8 cellular contexts compared by ENCODE assay signal in the genomic region with DNA sequence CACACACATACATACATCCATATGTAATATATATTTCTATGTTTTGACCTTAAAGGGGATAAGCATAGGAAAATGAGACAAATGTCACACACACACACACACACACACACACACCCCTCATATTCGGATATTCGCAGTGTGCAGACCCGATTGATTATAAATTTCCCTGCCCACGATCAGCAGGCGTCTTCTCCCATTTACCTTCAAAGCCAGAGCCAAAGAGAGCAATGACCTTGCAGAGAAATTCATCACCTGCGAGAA. TPM values are rescaled to one million over a fixed set of nuclear protein-coding genes. Genes with fewer than 3 reads are reported as not detected.
DNase-seq lines count a peak whose midpoint lies in the region; ATAC-seq, FAIRE-seq and TF ChIP-seq lines count a peak whose summit lies in the region.

No MANE protein-coding gene starts in this region.

- H4K20me1 ChIP-seq in keratinocyte (ENCODE audit: control insufficient read depth, extremely low read depth, insufficient read depth, low read length), result no peaks in the 10 kb centered on the region

- no peaks in the 10 kb centered on the region for H3K9me3 ChIP-seq in HUES48 (ENCODE audit: control insufficient read depth, insufficient read depth, low read length)
- no peaks in the 10 kb centered on the region for H3K9me3 ChIP-seq in keratinocyte (ENCODE audit: control insufficient read depth, low read depth, low read length)
- H3K9me3 ChIP-seq in spleen, result no peaks in the 10 kb centered on the region

- TF ChIP-seq CTCF in keratinocyte (optimal IDR thresholded peaks at IDR 0.05 in 1 of 3, IDR thresholded peaks at IDR 0.05 in 1 of 3, conservative IDR thresholded peaks at IDR 0.05 in 1 of 3; ENCODE audit: extremely low read depth in 1 of 3, insufficient read depth in 2 of 3, low read length in 3 of 3) (no peak), spleen (IDR thresholded peaks at IDR 0.05 in 8 of 11, conservative IDR thresholded peaks at IDR 0.05 in 3 of 11) (no peak)

- H3K27ac Mint-ChIP-seq in activated naive CD4-positive, alpha-beta T cell treated with anti-CD3 and anti-CD28 coated beads, Interleukin-2, amount 50 U/mL, for 72 hours, result peak overlapping the region; percentile 76 to 95

- H3K4me1 ChIP-seq in HUES48 (ENCODE audit: control insufficient read depth, insufficient read depth, low read length) (peaks cover 13% of the 10 kb centered on the region), keratinocyte (ENCODE audit: control insufficient read depth, extremely low read depth, insufficient read depth, low read length) (no peaks in the 10 kb centered on the region), spleen (peaks cover 12 to 76% (median 35%) of the 10 kb centered on the region in 6 donors)

- H3K79me2 ChIP-seq in keratinocyte (ENCODE audit: control insufficient read depth, insufficient read depth, low read length), result no peaks in the 10 kb centered on the region

- H3K27me3 ChIP-seq in HUES48 (ENCODE audit: control insufficient read depth, insufficient read depth, low read length) (peaks cover 25% of the 10 kb centered on the region), keratinocyte (ENCODE audit: control insufficient read depth, extremely low read depth, insufficient read depth, low read length) (peaks cover 24% of the 10 kb centered on the region), spleen (replicated peaks in 1 of 7) (peaks cover 0 to 20% (median 0%) of the 10 kb centered on the region in 7 donors)

- peak overlapping the region; percentile 31 for H2AFZ ChIP-seq in keratinocyte (ENCODE audit: control insufficient read depth, low read length)

- H3K36me3 ChIP-seq in HUES48 (ENCODE audit: control insufficient read depth, insufficient read depth, low read length), result no peaks in the 10 kb centered on the region
- no peaks in the 10 kb centered on the region for H3K36me3 ChIP-seq in keratinocyte (ENCODE audit: control insufficient read depth in 2 of 2, extremely low read depth in 1 of 2, insufficient read depth in 2 of 2, low read length in 2 of 2)
- H3K36me3 ChIP-seq in spleen, result no peaks in the 10 kb centered on the region

- no peak for ATAC-seq in activated naive CD4-positive, alpha-beta T cell treated with anti-CD3 and anti-CD28 coated beads, Interleukin-2, amount 50 U/mL, for 72 hours

- H3K9ac ChIP-seq in HUES48 (ENCODE audit: low read depth, low read length), result no peak overlapping the region; the same call in 1 of the 2 replicates
- H3K9ac ChIP-seq in keratinocyte (ENCODE audit: control insufficient read depth, extremely low read depth, insufficient read depth, low read length), result no peak overlapping the region

- no peaks in the 10 kb centered on the region for H3K9me3 Mint-ChIP-seq in activated naive CD4-positive, alpha-beta T cell treated with anti-CD3 and anti-CD28 coated beads, Interleukin-2, amount 50 U/mL, for 72 hours

- H3K4me2 ChIP-seq in keratinocyte (ENCODE audit: control insufficient read depth, extremely low read depth, insufficient read depth, low read depth, low read length), result peak overlapping the region; percentile 72

- H3K4me3 ChIP-seq in HUES48 (ENCODE audit: low read depth, low read length) (peak overlapping the region; percentile 82), keratinocyte (ENCODE audit: control insufficient read depth in 2 of 3, extremely low read depth in 1 of 3, insufficient read depth in 2 of 3, low read depth in 1 of 3, low read length in 3 of 3) (peak overlapping the region in 2 of 3 experiments; percentile 36 to 51), spleen (peak overlapping the region; percentile 49 to 75 (median 63))

- dilution Hi-C loops in keratinocyte (cut with MboI; ENCODE audit: extremely low pct_ligation_motif_present, low sequenced_read_pairs), result no loop called here

- no peak for DNase-seq in activated naive CD4-positive, alpha-beta T cell treated with anti-CD3 and anti-CD28 coated beads, Interleukin-2, amount 50 U/mL, for 72 hours (ENCODE audit: low spot score in 2 of 2)
- DNase-seq in keratinocyte (ENCODE audit: low read depth, low spot score), result no peak
- DNase-seq in spleen, result no peak
- no peak for DNase-seq in DMS79 treated with DMSO at 0.1 percent for 48 hours (lab: John Stamatoyannopoulos, UW)
- no peak for DNase-seq in posterior vena cava (ENCODE audit: low spot score)
- DNase-seq in Ammon's horn (ENCODE audit: low spot score), result no peak
- no peak for DNase-seq in HT-29 (ENCODE audit: low spot score)

- intact Hi-C loops in spleen (cut with DNase I; ENCODE audit: low total_unique reads) (no loop called here), posterior vena cava (cut with DNase I) (loop anchor here in 1 of 2 donors (2.0 kb wide), 1 partner anchor 68 kb away; no protein-coding TSS in a partner anchor)

- H3K9me1 ChIP-seq in keratinocyte (ENCODE audit: control insufficient read depth, extremely low read depth, insufficient read depth, low read length), result no peaks in the 10 kb centered on the region

- 3 to 13% (median 5%) methylated on average over 6 of the region's 6 CpGs for WGBS in spleen, 5 donors

- FAIRE-seq in keratinocyte (lab: Jason Lieb, UNC), result no peak

- TF ChIP-seq POLR2A in spleen (IDR thresholded peaks at IDR 0.05), result no peak

- H3K27ac ChIP-seq in HUES48 (ENCODE audit: low read depth, low read length) (no peak overlapping the region), keratinocyte (ENCODE audit: control insufficient read depth, insufficient read depth, low read length) (no peak overlapping the region), spleen (peak overlapping the region; percentile 49 to 90 (median 82))

- H3K36me3 Mint-ChIP-seq in activated naive CD4-positive, alpha-beta T cell treated with anti-CD3 and anti-CD28 coated beads, Interleukin-2, amount 50 U/mL, for 72 hours, result peaks cover 10 to 28% of the 10 kb centered on the region in 2 donors

RNA-seq across cellular contexts. Expression of gene GPRIN3, which starts 0.5 kb away (rescaled TPM):
- 10 to 100 TPM; 12.4 to 26.1 TPM for total RNA-seq in activated naive CD4-positive, alpha-beta T cell treated with anti-CD3 and anti-CD28 coated beads, Interleukin-2, amount 50 U/mL, for 72 hours
- polyA plus RNA-seq in keratinocyte (not detected in 3 replicates), spleen (1 to 10 TPM; 1.6 to 2.2 (median 2.0) TPM)
- polyA plus RNA-seq in keratinocyte (2011; ENCODE audit: low read depth), result not detected
- not detected in 2 replicates for polyA plus RNA-seq in keratinocyte (2011; cell fraction: cytosol; rRNA removed)
- not detected in 2 replicates for polyA plus RNA-seq in keratinocyte (2011; cell fraction: nucleus; rRNA removed)
- not detected in 2 replicates for polyA plus RNA-seq in keratinocyte (2012; ENCODE audit: low replicate concordance)
- polyA minus RNA-seq in keratinocyte, result not detected in 3 replicates
- polyA minus RNA-seq in keratinocyte (2011; cell fraction: cytosol; rRNA and poly(A)+ RNA removed), result not detected
- polyA minus RNA-seq in keratinocyte (2011; cell fraction: nucleus; rRNA and poly(A)+ RNA removed), result not detected in 2 replicates
- total RNA-seq in spleen (10 to 100 TPM; 22.9 to 40.2 (median 29.5) TPM), posterior vena cava (1 to 10 TPM; 3.5 to 5.4 TPM)
- total RNA-seq in HT-29 (2014; rRNA removed; shearing (Covaris generic)), result 2.4 and 3.3 TPM in 2 replicates

Comparison
In these comparisons a context has a peak if more than half of its experiments do, and no peak if none do; other contexts are left out.
1. H3K27ac ChIP-seq: peak in spleen (8 of 8); none in HUES48 (single experiment) and keratinocyte (single experiment).
2. Peak in every context shown above with its lines, with median percentiles within 50 percentile points of each other: H3K4me3 ChIP-seq.